10 cellular contexts compared by ENCODE assay signal in genomic region chr2:111072220-111072871, GRCh38. TPM values are rescaled to one million over a fixed set of nuclear protein-coding genes. Genes with fewer than 3 reads are reported as not detected.
DNase-seq lines count a peak whose midpoint lies in the region.
"Had no signal": no experiment of that assay in that cellular context is flagged by ENCODE, and none has a peak within 500 bp of the region (broad histone marks: within the 10 kb centered on the region; RNA-seq: fewer than 3 reads in every experiment).

No MANE protein-coding gene starts in this region.

- DNase-seq in HCEC 1CT = peak; percentile 84
- DNase-seq in SK-MEL-5 (ENCODE audit: low read depth, low spot score) = peak; percentile 55
- peak; percentile 74 for DNase-seq in fibroblast of the conjunctiva (ENCODE audit: low read depth)
- DNase-seq in smooth muscle cell of the brain vasculature (ENCODE audit: low read depth, low spot score) = peak; percentile 62
- DNase-seq in hippocampal formation (lab: John Stamatoyannopoulos, UW) = no peak
- DNase-seq in activated CD4-positive, CD25-positive, alpha-beta regulatory T cell treated with anti-CD3 and anti-CD28 coated beads, Interleukin-2, amount 50 U/mL, for 72 hours = no peak
- DNase-seq in H7 = no peak
- no peak for DNase-seq in Kasumi-1 (lab: John Stamatoyannopoulos, UW)
- DNase-seq: endodermal cell, NCI-H2171 had no signal

- in situ Hi-C loops in SK-MEL-5 (cut with HindIII; ENCODE audit: low pct_unique_long_range_greater_than_20kb, low sequenced_read_pairs) = no loop called here

- H3K27me3 ChIP-seq in H7 (ENCODE audit: control insufficient read depth, insufficient read depth, low read length) = no peaks in the 10 kb centered on the region

- H3K36me3 ChIP-seq in H7 (replicated peaks; ENCODE audit: control insufficient read depth, insufficient read depth, low read length) = no peaks in the 10 kb centered on the region

- H3K4me3 ChIP-seq in H7 (ENCODE audit: insufficient read depth, low read depth, low read length) = no peak overlapping the region

RNA-seq across cellular contexts. Expression of gene BCL2L11, which starts 48.4 kb away (rescaled TPM):
- 5.2 and 5.4 TPM in 2 replicates for total RNA-seq in SK-MEL-5 (2014; rRNA removed; shearing (Covaris generic))
- polyA plus RNA-seq in SK-MEL-5 (2015; cell fraction: cytosol; rRNA removed) = 7.6 and 9.7 TPM in 2 replicates
- polyA plus RNA-seq in SK-MEL-5 (2015; cell fraction: nucleus; rRNA removed) = 9.1 and 10.7 TPM in 2 replicates
- 11.3 and 11.6 TPM in 2 replicates for total RNA-seq in H7 (2014; rRNA removed; shearing (Covaris generic))

Comparison
In these comparisons a context has a peak if more than half of its experiments do, and no peak if none do; other contexts are left out.
1. DNase-seq: peak in HCEC 1CT (single experiment), SK-MEL-5 (single experiment), fibroblast of the conjunctiva (single experiment) and smooth muscle cell of the brain vasculature (single experiment); none in hippocampal formation (0 of 2), activated CD4-positive, CD25-positive, alpha-beta regulatory T cell treated with anti-CD3 and anti-CD28 coated beads, Interleukin-2, amount 50 U/mL, for 72 hours (single experiment), H7 (single experiment) and Kasumi-1 (0 of 2).